Comparison of ENCODE assay signal across 22 cellular contexts in the genomic region with DNA sequence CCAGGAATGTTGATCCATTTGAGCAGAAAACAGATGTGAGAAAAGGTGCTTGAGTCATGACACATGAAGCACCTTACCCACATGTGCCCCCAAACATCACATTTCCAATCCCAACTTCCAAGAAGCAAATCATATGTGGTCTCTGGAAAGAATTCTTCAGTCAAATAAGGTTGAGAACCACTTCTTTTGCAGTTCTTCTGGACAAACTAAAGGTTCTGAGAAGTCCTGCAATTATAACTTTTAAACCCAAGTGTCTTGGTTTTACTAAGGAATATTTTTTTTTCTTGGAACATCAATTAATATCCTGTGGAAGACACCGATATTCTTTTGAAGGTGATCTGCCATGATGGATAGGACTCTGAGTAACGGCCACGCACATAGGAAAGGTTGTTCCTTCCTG.
"Had no signal": no experiment of that assay in that cellular context is flagged by ENCODE, and none has a peak within 500 bp of the region (broad histone marks: within the 10 kb centered on the region; RNA-seq: fewer than 3 reads in every experiment).

No MANE protein-coding gene starts in this region.

- ATAC-seq: effector memory CD8-positive, alpha-beta T cell; foreskin keratinocyte; gastroesophageal sphincter; heart right ventricle; left cardiac atrium; lower lobe of right lung; naive thymus-derived CD4-positive, alpha-beta T cell had no signal

- H3K27me3 Mint-ChIP-seq: dendritic cell treated with granulocyte-macrophage colony-stimulating factor and Interleukin-4, amounts not matched to agents 40 ng/mL and 50 ng/mL, for 4 days had no signal

- H3K36me3 ChIP-seq: colonic mucosa had no signal

- FAIRE-seq: endothelial cell of umbilical vein, frontal cortex, islet of Langerhans, keratinocyte had no signal

- DNase-seq: colonic mucosa; cortex of kidney; effector CD8-positive, alpha-beta T cell; effector memory CD8-positive, alpha-beta T cell; foreskin keratinocyte; glutamatergic neuron; head of caudate nucleus; heart right ventricle; hippocampal formation; left cardiac atrium; left ventricle myocardium inferior; lower lobe of right lung; mesenchymal stem cell; midbrain; naive thymus-derived CD4-positive, alpha-beta T cell had no signal

- H3K27ac Mint-ChIP-seq: dendritic cell treated with granulocyte-macrophage colony-stimulating factor and Interleukin-4, amounts not matched to agents 40 ng/mL and 50 ng/mL, for 4 days; effector memory CD8-positive, alpha-beta T cell; naive thymus-derived CD4-positive, alpha-beta T cell had no signal

- H3K9me3 Mint-ChIP-seq: dendritic cell treated with granulocyte-macrophage colony-stimulating factor and Interleukin-4, amounts not matched to agents 40 ng/mL and 50 ng/mL, for 4 days; effector memory CD8-positive, alpha-beta T cell had no signal

- H3K36me3 Mint-ChIP-seq: naive thymus-derived CD4-positive, alpha-beta T cell had no signal

- H3K27me3 ChIP-seq: colonic mucosa, esophagus muscularis mucosa, foreskin keratinocyte, gastroesophageal sphincter, heart right ventricle had no signal

- H3K4me3 ChIP-seq: colonic mucosa, esophagus muscularis mucosa, gastroesophageal sphincter, heart right ventricle, left ventricle myocardium inferior, lower lobe of right lung had no signal

- H3K4me1 Mint-ChIP-seq: naive thymus-derived CD4-positive, alpha-beta T cell had no signal

- H3K4me1 ChIP-seq: colonic mucosa, esophagus muscularis mucosa, gastroesophageal sphincter, heart right ventricle, left ventricle myocardium inferior, lower lobe of right lung had no signal

- H3K9me3 ChIP-seq: colonic mucosa, esophagus muscularis mucosa, gastroesophageal sphincter, left ventricle myocardium inferior, lower lobe of right lung had no signal

- H3K4me3 Mint-ChIP-seq: dendritic cell treated with granulocyte-macrophage colony-stimulating factor and Interleukin-4, amounts not matched to agents 40 ng/mL and 50 ng/mL, for 4 days; effector memory CD8-positive, alpha-beta T cell; naive thymus-derived CD4-positive, alpha-beta T cell had no signal

- H3K27ac ChIP-seq: colonic mucosa, esophagus muscularis mucosa, foreskin keratinocyte, gastroesophageal sphincter, heart right ventricle, left ventricle myocardium inferior, lower lobe of right lung had no signal
